Comparison of ENCODE assay signal across 8 cellular contexts in genomic region chr6:136550330-136551071, GRCh38. TPM values are rescaled to one million over a fixed set of nuclear protein-coding genes. Genes with fewer than 3 reads are reported as not detected.
DNase-seq lines count a peak whose midpoint lies in the region; ATAC-seq and TF ChIP-seq lines count a peak whose summit lies in the region.

Gene MAP7, minus strand, starts transcription at chr6:136550422. Its CDS starts 14 bp downstream, at chr6:136550408.

- H3K27ac ChIP-seq in ascending aorta (no peak within 1 kb of the TSS), iPS DF 6.9 (ENCODE audit: low read length) (no peak within 1 kb of the TSS)

- peak; percentile 65 to 84 (median 83) for TF ChIP-seq CTCF in ascending aorta (IDR thresholded peaks at IDR 0.05)

- peaks cover 3% of the 10 kb centered on the region for H3K4me1 Mint-ChIP-seq in T-helper 2 cell treated with Interferon-gamma antibody and Interleukin-4, amounts not matched to agents 5 μg/mL and 100 μg/mL, for 36 hours (ENCODE audit: low read depth)

- intact Hi-C loops in ascending aorta (cut with DNase I), result loop anchor here (1.0 kb wide), 1 partner anchor 261 kb away; the partner anchor contains the start of gene BCLAF1

- H3K27me3 Mint-ChIP-seq in T-helper 2 cell treated with Interferon-gamma antibody and Interleukin-4, amounts not matched to agents 5 μg/mL and 100 μg/mL, for 36 hours (ENCODE audit: low read depth), result peaks cover 62% of the 10 kb centered on the region

- H3K27ac Mint-ChIP-seq in T-helper 2 cell treated with Interferon-gamma antibody and Interleukin-4, amounts not matched to agents 5 μg/mL and 100 μg/mL, for 36 hours, result no peak within 1 kb of the TSS

- H3K27me3 ChIP-seq in ascending aorta (no peaks in the 10 kb centered on the region), iPS DF 6.9 (ENCODE audit: control insufficient read depth, insufficient read depth, low read length) (peaks cover 3% of the 10 kb centered on the region; the same call in 1 of the 2 replicates)

- no peaks in the 10 kb centered on the region for H3K9me3 ChIP-seq in ascending aorta
- H3K9me3 ChIP-seq in iPS DF 6.9 (ENCODE audit: control insufficient read depth, insufficient read depth, low read length), result no peaks in the 10 kb centered on the region

- H3K4me3 Mint-ChIP-seq in T-helper 2 cell treated with Interferon-gamma antibody and Interleukin-4, amounts not matched to agents 5 μg/mL and 100 μg/mL, for 36 hours, result peak within 1 kb of the TSS; percentile 70

- H3K36me3 ChIP-seq in ascending aorta (peaks cover 2 to 8% of the 10 kb centered on the region in 2 donors), iPS DF 6.9 (ENCODE audit: control insufficient read depth, insufficient read depth, low read length) (no peaks in the 10 kb centered on the region)

- H3K4me3 ChIP-seq in ascending aorta, result peak within 1 kb of the TSS; percentile 97 to 98
- H3K4me3 ChIP-seq in iPS DF 6.9 (ENCODE audit: low read length), result peak within 1 kb of the TSS; percentile 92
- peak within 1 kb of the TSS; percentile 63 for H3K4me3 ChIP-seq in skeletal muscle cell (ENCODE audit: low read depth, low read length)

- H3K9me3 Mint-ChIP-seq in T-helper 2 cell treated with Interferon-gamma antibody and Interleukin-4, amounts not matched to agents 5 μg/mL and 100 μg/mL, for 36 hours, result no peaks in the 10 kb centered on the region

- peak; percentile 89 for ATAC-seq in GM21717 (IDR thresholded peaks at IDR 0.05; ENCODE audit: unreplicated experiment)

- H3K4me1 ChIP-seq in ascending aorta (peaks cover 4 to 8% of the 10 kb centered on the region in 2 donors), iPS DF 6.9 (ENCODE audit: control insufficient read depth, insufficient read depth, low read length) (0 out of 2 replicates have a peak, but pooled peaks cover 2% of the 10 kb centered on the region)

- no CpG with 5 or more reads among the region's 79 CpGs for WGBS in iPS DF 6.9 (ENCODE audit: insufficient coverage, insufficient read length)

- peaks cover 3% of the 10 kb centered on the region for H3K36me3 Mint-ChIP-seq in T-helper 2 cell treated with Interferon-gamma antibody and Interleukin-4, amounts not matched to agents 5 μg/mL and 100 μg/mL, for 36 hours (ENCODE audit: low read depth)

- DNase-seq in DMS79 treated with DMSO at 0.1 percent for 48 hours (lab: John Stamatoyannopoulos, UW) (peak; percentile 83), LHCN-M2 (ENCODE audit: low read depth) (peak; percentile 12), ascending aorta (ENCODE audit: low spot score in 2 of 2) (peak in 1 of 2 donors; percentile 75), iPS DF 6.9 (ENCODE audit: low read depth, low spot score) (peak; percentile 86), skeletal muscle cell (ENCODE audit: low read depth) (no peak), SKM-1 (lab: John Stamatoyannopoulos, UW; ENCODE audit: unreplicated experiment) (no peak)
- DNase-seq in T-helper 2 cell treated with Interferon-gamma antibody and Interleukin-4, amounts not matched to agents 5 μg/mL and 100 μg/mL, for 36 hours (ENCODE audit: low spot score), result peak; percentile 58

RNA-seq across cellular contexts. Expression of gene MAP7, which starts in this region (rescaled TPM):
- total RNA-seq in LHCN-M2 (2014; rRNA removed), result 0.06 TPM in 2 replicates
- polyA plus RNA-seq in LHCN-M2 (2012), result 0.09 TPM
- not detected for total RNA-seq in ascending aorta

Comparison
In these comparisons a context has a peak if more than half of its experiments do, and no peak if none do; other contexts are left out.
1. Peak in DNase-seq in LHCN-M2; RNA of the gene not detected or under 1 TPM.
2. DNase-seq: peak in DMS79 treated with DMSO at 0.1 percent for 48 hours (single experiment), T-helper 2 cell treated with Interferon-gamma antibody and Interleukin-4, amounts not matched to agents 5 μg/mL and 100 μg/mL, for 36 hours (single experiment) and iPS DF 6.9 (single experiment); none in skeletal muscle cell (single experiment) and SKM-1 (single experiment).
3. Peak in every context shown above with its lines, with median percentiles within 50 percentile points of each other: H3K4me3 ChIP-seq.